ENCODE assay signal across 1 cellular context in genomic region chr6:7161845-7162244, GRCh38.
TF ChIP-seq lines count a peak whose summit lies in the region.

No MANE protein-coding gene starts in this region.

TF ChIP-seq in GM23338, 12 proteins besides CTCF, POLR2A, EP300 and RAD21 (continued from another document):
- no peak for TF ChIP-seq REST (IDR thresholded peaks at IDR 0.05; ENCODE audit: unreplicated experiment)
- TF ChIP-seq NANOG (IDR thresholded peaks at IDR 0.05; ENCODE audit: borderline replicate concordance) = no peak
- TF ChIP-seq POLR2AphosphoS5 (IDR thresholded peaks at IDR 0.05; ENCODE audit: low read depth) = no peak
- TF ChIP-seq ZNF331 (CRISPR knock-in tag; IDR thresholded peaks at IDR 0.05; ENCODE audit: low read depth) = no peak
- TF ChIP-seq EZH2phosphoT487 (IDR thresholded peaks at IDR 0.05; ENCODE audit: unreplicated experiment) = no peak
- TF ChIP-seq JUNB (IDR thresholded peaks at IDR 0.05; ENCODE audit: unreplicated experiment) = no peak
- no peak for TF ChIP-seq STAT1 (IDR thresholded peaks at IDR 0.05; ENCODE audit: unreplicated experiment)
